Comparison of ENCODE assay signal across 1 cellular context in the genomic region with DNA sequence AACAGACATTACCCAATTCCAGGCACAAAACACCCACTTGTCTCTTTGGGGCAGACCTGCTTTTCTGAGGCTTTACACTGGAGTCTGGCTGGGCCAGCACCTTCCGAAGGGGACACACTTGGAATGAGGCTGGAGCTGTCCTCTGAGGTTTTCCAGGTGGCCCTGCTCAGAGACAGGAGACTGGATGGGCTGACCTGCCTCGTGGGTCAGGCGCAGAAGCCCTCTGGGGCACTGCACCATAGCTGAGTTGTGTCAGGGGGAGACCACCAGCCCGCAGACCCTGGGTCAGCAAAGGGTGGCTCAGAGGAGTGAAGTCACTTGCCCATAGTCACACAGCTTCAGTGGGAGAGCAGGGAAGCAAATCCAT.
A peak's percentile ranks its signal among the peaks of the same experiment; 100 is the strongest.
TF ChIP-seq lines count a peak whose summit lies in the region.

No MANE protein-coding gene starts in this region.

TF ChIP-seq in HepG2, 621 proteins besides CTCF, POLR2A, EP300 and RAD21:
- TF ChIP-seq EZH2 (conservative IDR thresholded peaks at IDR 0.05; ENCODE audit: low read depth, low read length) (no peak), ZNF768 (CRISPR knock-in tag; IDR thresholded peaks at IDR 0.05) (peak; percentile 99)
